1 cellular context compared by ENCODE assay signal in genomic region chr7:81256991-81257390, GRCh38.
TF ChIP-seq lines count a peak whose summit lies in the region.

No MANE protein-coding gene starts in this region.

TF ChIP-seq in SK-N-SH treated with all-trans-retinoic acid at 6 μM for 48 hours, 23 proteins besides CTCF, POLR2A, EP300 and RAD21 (continued from another document):
- TF ChIP-seq CREB5 (CRISPR knock-in tag; IDR thresholded peaks at IDR 0.05; ENCODE audit: low read depth) = no peak
- no peak for TF ChIP-seq ZNF70 (CRISPR knock-in tag; IDR thresholded peaks at IDR 0.05)
- no peak for TF ChIP-seq ISL1 (CRISPR knock-in tag; IDR thresholded peaks at IDR 0.05)
- no peak for TF ChIP-seq CSDC2 (CRISPR knock-in tag; IDR thresholded peaks at IDR 0.05)
- no peak for TF ChIP-seq SNAI2 (CRISPR knock-in tag; IDR thresholded peaks at IDR 0.05)
- TF ChIP-seq ZNF565 (CRISPR knock-in tag; conservative IDR thresholded peaks at IDR 0.05; ENCODE audit: low read depth) = no peak
- TF ChIP-seq BACH2 (CRISPR knock-in tag; IDR thresholded peaks at IDR 0.05; ENCODE audit: borderline replicate concordance) = no peak
- TF ChIP-seq ZFP30 (CRISPR knock-in tag; IDR thresholded peaks at IDR 0.05) = no peak
- no peak for TF ChIP-seq RARB (CRISPR knock-in tag; IDR thresholded peaks at IDR 0.05)
TF ChIP-seq in SK-N-SH treated with all-trans-retinoic acid at 6 μM for 48 hours: peak in this region for 0.
